In genomic region chr6:63760199-63760598, GRCh38 we compare ENCODE assay signal across 29 cellular contexts.
"Had no signal": no experiment of that assay in that cellular context is flagged by ENCODE, and none has a peak within 500 bp of the region (broad histone marks: within the 10 kb centered on the region; RNA-seq: fewer than 3 reads in every experiment).

No MANE protein-coding gene starts in this region.

- H3K4me2 ChIP-seq: neural progenitor cell had no signal

- H3K36me3 ChIP-seq: neural progenitor cell, ovary, tibial artery, transverse colon, uterus had no signal

- H3K4me3 Mint-ChIP-seq: naive thymus-derived CD4-positive, alpha-beta T cell; natural killer cell; nephron; neural progenitor cell; stimulated activated effector memory CD8-positive, alpha-beta T cell treated with anti-CD3 and anti-CD28 coated beads, Interleukin-12 subunit alpha, Interleukin-12 subunit beta, amount 100 ng/mL, for 72 hours; stimulated activated naive B cell treated with anti-CD40 and anti-IgM and Interleukin-4, amounts not matched to agents 10 μg/mL and 1 μg/mL and 100 μg/mL, for 72 hours; stimulated activated naive CD8-positive, alpha-beta T cell treated with anti-CD3 and anti-CD28 coated beads, Interleukin-15, Interleukin-2, amounts not matched to agents 100 ng/mL and 50 ng/mL, for 24 hours; type B pancreatic cell had no signal

- H3K4me1 ChIP-seq: neural progenitor cell, parathyroid adenoma, psoas muscle, suprapubic skin, testis, tibial artery, upper lobe of right lung, uterus had no signal

- DNase-seq: naive thymus-derived CD4-positive, alpha-beta T cell; natural killer cell; occipital lobe; ovary; posterior cingulate gyrus; psoas muscle; right cardiac atrium; stimulated activated CD4-positive, alpha-beta T cell treated with anti-CD3 and anti-CD28 coated beads, Interleukin-15, amount 100 ng/mL, for 24 hours; stimulated activated CD4-positive, alpha-beta T cell treated with anti-CD3 and anti-CD28 coated beads, Interleukin-2, amount 100 ng/mL, for 24 hours; stimulated activated CD4-positive, alpha-beta T cell treated with anti-CD3 and anti-CD28 coated beads, Interleukin-2, amount 100 ng/mL, for 48 hours; stimulated activated CD4-positive, alpha-beta T cell treated with anti-CD3 and anti-CD28 coated beads, Interleukin-4, amount 100 ng/mL, for 24 hours; stimulated activated naive B cell treated with anti-CD40 and anti-IgM and Interleukin-4, amounts not matched to agents 10 μg/mL and 1 μg/mL and 100 μg/mL, for 72 hours; stimulated activated naive CD4-positive, alpha-beta T cell treated with Interleukin-2 at 50 U/mL for 16 hours; substantia nigra; testis; tibial artery; transverse colon; upper lobe of right lung; uterus had no signal

- H3K27ac Mint-ChIP-seq: naive thymus-derived CD4-positive, alpha-beta T cell; nephron; neural progenitor cell; progenitor cell of endocrine pancreas; stimulated activated effector memory CD8-positive, alpha-beta T cell treated with anti-CD3 and anti-CD28 coated beads, Interleukin-12 subunit alpha, Interleukin-12 subunit beta, amount 100 ng/mL, for 72 hours; stimulated activated naive B cell treated with anti-CD40 and anti-IgM and Interleukin-4, amounts not matched to agents 10 μg/mL and 1 μg/mL and 100 μg/mL, for 72 hours; stimulated activated naive CD8-positive, alpha-beta T cell treated with anti-CD3 and anti-CD28 coated beads, Interleukin-15, Interleukin-2, amounts not matched to agents 100 ng/mL and 50 ng/mL, for 24 hours; type B pancreatic cell had no signal

- H3K4me3 ChIP-seq: neural progenitor cell, ovary, psoas muscle, skin epidermis, suprapubic skin, testis, tibial artery, transverse colon, upper lobe of right lung, uterus had no signal

- H2AFZ ChIP-seq: neural progenitor cell, parathyroid adenoma had no signal

- H3K27me3 ChIP-seq: neural progenitor cell, ovary, suprapubic skin, testis, tibial artery, transverse colon, upper lobe of right lung, uterus had no signal

- H3K27ac ChIP-seq: neural progenitor cell, ovary, parathyroid adenoma, psoas muscle, skin epidermis, suprapubic skin, testis, tibial artery, transverse colon, upper lobe of right lung, uterus had no signal

- H3K27me3 Mint-ChIP-seq: progenitor cell of endocrine pancreas; stimulated activated naive CD8-positive, alpha-beta T cell treated with anti-CD3 and anti-CD28 coated beads, Interleukin-15, Interleukin-2, amounts not matched to agents 100 ng/mL and 50 ng/mL, for 24 hours; type B pancreatic cell had no signal

- ATAC-seq: naive thymus-derived CD4-positive, alpha-beta T cell; natural killer cell; psoas muscle; right cardiac atrium; sciatic nerve; stimulated activated effector memory CD8-positive, alpha-beta T cell treated with anti-CD3 and anti-CD28 coated beads, Interleukin-12 subunit alpha, Interleukin-12 subunit beta, amount 100 ng/mL, for 72 hours; stimulated activated naive B cell treated with anti-CD40 and anti-IgM and Interleukin-4, amounts not matched to agents 10 μg/mL and 1 μg/mL and 100 μg/mL, for 72 hours; upper lobe of right lung had no signal

- H3K79me2 ChIP-seq: parathyroid adenoma had no signal

- H3K4me1 Mint-ChIP-seq: naive thymus-derived CD4-positive, alpha-beta T cell; natural killer cell; nephron; neural progenitor cell; stimulated activated effector memory CD8-positive, alpha-beta T cell treated with anti-CD3 and anti-CD28 coated beads, Interleukin-12 subunit alpha, Interleukin-12 subunit beta, amount 100 ng/mL, for 72 hours; stimulated activated naive B cell treated with anti-CD40 and anti-IgM and Interleukin-4, amounts not matched to agents 10 μg/mL and 1 μg/mL and 100 μg/mL, for 72 hours had no signal

- H3K9me3 Mint-ChIP-seq: stimulated activated naive CD8-positive, alpha-beta T cell treated with anti-CD3 and anti-CD28 coated beads, Interleukin-15, Interleukin-2, amounts not matched to agents 100 ng/mL and 50 ng/mL, for 24 hours had no signal

- H3K9me3 ChIP-seq: ovary, suprapubic skin, testis had no signal

- H3K9ac ChIP-seq: neural progenitor cell, parathyroid adenoma had no signal
